Comparison of ENCODE assay signal across 8 cellular contexts in the genomic region with DNA sequence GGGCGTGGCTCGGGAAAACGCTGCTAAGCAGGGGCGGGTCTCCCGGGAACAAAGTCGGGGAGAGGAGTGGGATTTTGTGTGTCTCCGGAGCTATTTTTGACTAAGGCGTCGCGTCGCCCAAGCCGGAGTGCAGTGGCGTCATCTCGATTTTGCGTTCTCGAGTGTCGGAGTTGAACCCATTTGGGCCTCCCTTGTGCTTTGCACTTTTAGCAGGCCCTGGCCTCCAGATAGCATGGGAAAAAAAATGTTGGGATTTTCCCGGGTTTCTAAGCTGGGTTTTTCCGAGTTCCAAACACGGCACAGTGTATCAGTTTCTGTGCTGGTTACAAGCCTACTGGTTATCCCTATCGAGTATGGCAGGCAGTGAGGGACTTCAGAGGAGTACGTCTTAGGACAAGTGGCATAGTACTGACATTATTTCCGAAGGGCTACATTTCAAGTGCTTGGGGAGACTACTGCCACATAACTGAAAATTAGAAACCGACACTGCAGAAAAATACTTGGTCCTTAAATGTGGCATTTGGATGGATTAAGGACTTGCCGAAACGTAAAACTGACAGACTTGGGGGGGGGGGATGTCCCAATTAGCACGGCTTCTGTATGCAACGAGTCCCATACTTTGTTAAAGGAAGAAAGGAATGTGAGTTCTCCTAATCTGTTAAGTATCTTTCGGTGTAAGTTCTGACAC.
DNase-seq lines count a peak whose midpoint lies in the region; FAIRE-seq and TF ChIP-seq lines count a peak whose summit lies in the region.

No MANE protein-coding gene starts in this region.

- peak overlapping the region; percentile 18 to 79 for H3K9ac ChIP-seq in kidney (ENCODE audit: low read length in 2 of 2)

- H3K4me1 Mint-ChIP-seq in HFFc6 (ENCODE audit: low read depth) (peaks cover 63% of the 10 kb centered on the region), MCF 10A (ENCODE audit: insufficient read depth, unreplicated experiment) (peaks cover 21% of the 10 kb centered on the region)

- H3K36me3 Mint-ChIP-seq in HFFc6 (ENCODE audit: low read depth) (peaks cover 8% of the 10 kb centered on the region; the same call in 1 of the 2 replicates), MCF 10A (ENCODE audit: insufficient read depth, unreplicated experiment) (peaks cover 52% of the 10 kb centered on the region)

- H3K4me3 ChIP-seq in GM12865 (ENCODE audit: low read depth, low read length): peak overlapping the region; percentile 56
- H3K4me3 ChIP-seq in kidney (ENCODE audit: low read length in 2 of 2): peak overlapping the region; percentile 75 to 88

- H3K36me3 ChIP-seq in kidney (ENCODE audit: control insufficient read depth in 1 of 2, insufficient read depth in 2 of 2, low read length in 2 of 2): no peaks in the 10 kb centered on the region

- no peaks in the 10 kb centered on the region for H3K9me3 ChIP-seq in kidney (ENCODE audit: control insufficient read depth in 1 of 2, low read length in 2 of 2)

- CTCF ChIA-PET in MCF 10A (lab: Yijun Ruan, JAX): interaction anchor here (0.7 kb wide), 1 partner anchor 16 kb away, joined by 3 read pairs; no protein-coding TSS in a partner anchor

- BruUV-seq in MCF 10A (replicated peaks; lab: Mats Ljungman, UMichigan): TSS peak; percentile 100

- TF ChIP-seq CTCF in GM12865 (IDR thresholded peaks at IDR 0.05; ENCODE audit: insufficient read depth, low read depth, low read length, missing control alignments): no peak
- no peak for TF ChIP-seq CTCF in HFFc6 (IDR thresholded peaks at IDR 0.05)
- no peak for TF ChIP-seq CTCF in MCF 10A (IDR thresholded peaks at IDR 0.05; ENCODE audit: unreplicated experiment)
- no peak for TF ChIP-seq CTCF in kidney (IDR thresholded peaks at IDR 0.05; ENCODE audit: borderline replicate concordance, extremely low read depth, insufficient read depth)

- H3K27ac Mint-ChIP-seq in HFFc6: peak overlapping the region; percentile 81
- H3K27ac Mint-ChIP-seq in MCF 10A (ENCODE audit: low read depth, unreplicated experiment): peak overlapping the region; percentile 64

- peak overlapping the region; percentile 89 to 95 for H3K27ac ChIP-seq in kidney (ENCODE audit: low read depth in 2 of 2, low read length in 2 of 2)

- POLR2A ChIA-PET in MCF 10A (lab: Yijun Ruan, JAX): interaction anchor here (0.6 to 10.4 kb wide), 58 partner anchors 10 to 1737 kb away, joined by 3 to 1660 read pairs (median 15); partner anchors contain the start of gene HMGN4

- peak; percentile 94 for DNase-seq in GM12865 (ENCODE audit: low read depth)
- no peak for DNase-seq in HFFc6
- peak; percentile 99 for DNase-seq in NAMALWA (ENCODE audit: low spot score)
- peak; percentile 46 for DNase-seq in T-helper 9 cell
- DNase-seq in MCF 10A (ENCODE audit: unreplicated experiment): peak; percentile 70
- peak; percentile 85 for DNase-seq in kidney
- DNase-seq in stimulated activated CD4-positive, alpha-beta T cell treated with anti-CD3 and anti-CD28 coated beads, Interleukin-12 subunit alpha, Interleukin-12 subunit beta, amount 100 ng/mL, for 48 hours (ENCODE audit: low read depth in 2 of 3, low spot score in 1 of 3): peak; percentile 62 to 84 (median 79)
- no peak for DNase-seq in SW480 (ENCODE audit: low spot score)

- H3K9me3 Mint-ChIP-seq in HFFc6: peaks cover 14% of the 10 kb centered on the region
- no peaks in the 10 kb centered on the region for H3K9me3 Mint-ChIP-seq in MCF 10A (ENCODE audit: unreplicated experiment)

- peaks cover 30% of the 10 kb centered on the region for H3K27me3 Mint-ChIP-seq in HFFc6 (ENCODE audit: insufficient read depth)
- H3K27me3 Mint-ChIP-seq in MCF 10A (ENCODE audit: insufficient read depth, unreplicated experiment): no peaks in the 10 kb centered on the region

- intact Hi-C loops in MCF 10A (cut with micrococcal nuclease): loop anchor here (1.0 to 5.0 kb wide), 6 partner anchors 32 to 124 kb away; a partner anchor contains a TSS
- intact Hi-C loops in kidney (cut with DNase I): no loop called here

- H3K4me3 Mint-ChIP-seq in HFFc6: peak overlapping the region; percentile 89
- peak overlapping the region; percentile 82 for H3K4me3 Mint-ChIP-seq in MCF 10A (ENCODE audit: unreplicated experiment)

- no peak for FAIRE-seq in kidney (lab: Jason Lieb, UNC)

- peaks cover 8 to 10% of the 10 kb centered on the region in 2 donors for H3K4me1 ChIP-seq in kidney (ENCODE audit: control insufficient read depth in 1 of 2, insufficient read depth in 1 of 2, low read depth in 1 of 2, low read length in 2 of 2)

Comparison
In these comparisons a context has a peak if more than half of its experiments do, and no peak if none do; other contexts are left out.
1. DNase-seq: peak in GM12865 (single experiment), NAMALWA (single experiment), T-helper 9 cell (single experiment), MCF 10A (single experiment), kidney (single experiment) and stimulated activated CD4-positive, alpha-beta T cell treated with anti-CD3 and anti-CD28 coated beads, Interleukin-12 subunit alpha, Interleukin-12 subunit beta, amount 100 ng/mL, for 48 hours (3 of 3); none in HFFc6 (single experiment) and SW480 (single experiment).